ENCODE assay signal across 11 cellular contexts in the genomic region with DNA sequence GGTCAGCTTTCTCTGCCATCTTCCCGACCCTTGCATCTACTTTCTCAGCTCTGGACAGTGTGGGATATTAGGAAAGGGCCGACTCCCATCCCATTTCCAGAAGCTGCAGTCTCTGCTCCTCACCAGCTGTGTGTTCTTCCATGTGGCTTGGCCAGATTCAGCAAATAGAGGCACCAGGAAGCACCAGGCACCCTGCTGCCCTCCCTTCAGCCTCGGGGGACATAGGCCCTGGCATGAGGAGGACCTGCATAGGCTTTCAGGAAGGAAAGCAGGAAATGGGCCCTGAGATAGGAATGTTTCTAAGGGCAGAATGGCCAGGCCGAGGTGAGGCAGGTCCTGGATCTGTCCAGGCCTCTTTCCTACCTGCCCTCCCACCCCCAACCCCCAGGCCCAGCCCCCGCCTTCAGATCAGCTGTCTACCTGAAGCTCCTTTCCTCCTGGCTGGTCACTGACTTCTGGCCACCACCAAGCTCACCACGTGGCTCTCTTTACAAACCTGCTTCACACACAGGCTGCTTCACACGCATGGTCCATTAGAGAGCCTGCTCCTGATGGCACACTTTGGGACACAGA. TPM values are rescaled to one million over a fixed set of nuclear protein-coding genes. Genes with fewer than 3 reads are reported as not detected.
DNase-seq lines count a peak whose midpoint lies in the region; ATAC-seq and TF ChIP-seq lines count a peak whose summit lies in the region.
"Had no signal": no experiment of that assay in that cellular context is flagged by ENCODE, and none has a peak within 500 bp of the region (broad histone marks: within the 10 kb centered on the region; RNA-seq: fewer than 3 reads in every experiment).

No MANE protein-coding gene starts in this region.

- H4K20me1 ChIP-seq in PC-9 (ENCODE audit: insufficient read depth): no peaks in the 10 kb centered on the region

- H3K4me3 ChIP-seq in PC-9 (no peak overlapping the region), gastrocnemius medialis (no peak overlapping the region), mucosa of descending colon (no peak overlapping the region)
- H3K4me3 ChIP-seq: testis had no signal

- peak overlapping the region; percentile 55 for H3K27ac Mint-ChIP-seq in T-helper 1 cell treated with Interleukin-12 subunit alpha and Interleukin-12 subunit beta and Interleukin-4 antibody, amounts not matched to agents 30 μg/mL and 1 μg/mL, for 36 hours
- H3K27ac Mint-ChIP-seq in central memory CD8-positive, alpha-beta T cell (ENCODE audit: low read depth): peak overlapping the region; percentile 46

- intact Hi-C loops in PC-9 (cut with micrococcal nuclease; ENCODE audit: unreplicated experiment) (loop anchor here (1.0 kb wide), 1 partner anchor 28 kb away; a partner anchor contains a TSS), gastrocnemius medialis (cut with DNase I; ENCODE audit: low total_unique reads) (no loop called here), mucosa of descending colon (cut with DNase I, micrococcal nuclease) (no loop called here)

- H3K4me2 ChIP-seq in PC-9: peak overlapping the region; percentile 57

- H2AFZ ChIP-seq in PC-9: peak overlapping the region; percentile 74

- H3K4me1 ChIP-seq in PC-9 (replicated peaks; ENCODE audit: insufficient read depth) (peaks cover 23% of the 10 kb centered on the region), gastrocnemius medialis (no peaks in the 10 kb centered on the region), mucosa of descending colon (ENCODE audit: low read depth) (no peaks in the 10 kb centered on the region)
- H3K4me1 ChIP-seq: testis had no signal

- POLR2A ChIA-PET in PC-9 (lab: Charles Lee; ENCODE audit: unreplicated experiment): interaction anchor here (0.6 to 0.7 kb wide), 4 partner anchors 28 to 234 kb away, joined by 3 to 6 read pairs (median 4); a partner anchor contains a TSS

- H3F3A ChIP-seq in PC-9 (ENCODE audit: insufficient read depth, low read depth): peaks cover 14% of the 10 kb centered on the region; the same call in 1 of the 2 replicates

- H3K9me3 ChIP-seq in PC-9 (ENCODE audit: insufficient read depth, low read depth) (no peaks in the 10 kb centered on the region), gastrocnemius medialis (no peaks in the 10 kb centered on the region), mucosa of descending colon (no peaks in the 10 kb centered on the region)
- H3K9me3 ChIP-seq: testis had no signal

- in situ Hi-C loops in gastrocnemius medialis (cut with MboI; ENCODE audit: low sequenced_read_pairs in 4 of 4): no loop called here

- H3K27me3 Mint-ChIP-seq in T-helper 1 cell treated with Interleukin-12 subunit alpha and Interleukin-12 subunit beta and Interleukin-4 antibody, amounts not matched to agents 30 μg/mL and 1 μg/mL, for 36 hours (ENCODE audit: low read depth): no peaks in the 10 kb centered on the region
- H3K27me3 Mint-ChIP-seq in central memory CD8-positive, alpha-beta T cell: no peaks in the 10 kb centered on the region

- no peaks in the 10 kb centered on the region for H3K79me2 ChIP-seq in PC-9 (ENCODE audit: low read depth)

- peaks cover 2% of the 10 kb centered on the region for H3K36me3 Mint-ChIP-seq in T-helper 1 cell treated with Interleukin-12 subunit alpha and Interleukin-12 subunit beta and Interleukin-4 antibody, amounts not matched to agents 30 μg/mL and 1 μg/mL, for 36 hours (ENCODE audit: low read depth)
- peaks cover 6% of the 10 kb centered on the region for H3K36me3 Mint-ChIP-seq in central memory CD8-positive, alpha-beta T cell (ENCODE audit: insufficient read depth)

- H3K36me3 ChIP-seq in PC-9 (ENCODE audit: low read depth): no peaks in the 10 kb centered on the region
- no peaks in the 10 kb centered on the region for H3K36me3 ChIP-seq in gastrocnemius medialis
- no peaks in the 10 kb centered on the region for H3K36me3 ChIP-seq in mucosa of descending colon (ENCODE audit: low read depth)

- CTCF ChIA-PET in PC-9 (lab: Charles Lee): interaction anchor here (0.6 kb wide), 1 partner anchor 59 kb away, joined by 3 read pairs; no protein-coding TSS in a partner anchor

- no TSS peak for BruUV-seq in PC-9 (replicated peaks; lab: Mats Ljungman, UMichigan)

- H3K4me1 Mint-ChIP-seq in T-helper 1 cell treated with Interleukin-12 subunit alpha and Interleukin-12 subunit beta and Interleukin-4 antibody, amounts not matched to agents 30 μg/mL and 1 μg/mL, for 36 hours (ENCODE audit: low read depth): peaks cover 9% of the 10 kb centered on the region
- H3K4me1 Mint-ChIP-seq in central memory CD8-positive, alpha-beta T cell: peaks cover 5% of the 10 kb centered on the region

- no peaks in the 10 kb centered on the region for H3K9me3 Mint-ChIP-seq in T-helper 1 cell treated with Interleukin-12 subunit alpha and Interleukin-12 subunit beta and Interleukin-4 antibody, amounts not matched to agents 30 μg/mL and 1 μg/mL, for 36 hours
- H3K9me3 Mint-ChIP-seq in central memory CD8-positive, alpha-beta T cell: no peaks in the 10 kb centered on the region

- H3K4me3 Mint-ChIP-seq in T-helper 1 cell treated with Interleukin-12 subunit alpha and Interleukin-12 subunit beta and Interleukin-4 antibody, amounts not matched to agents 30 μg/mL and 1 μg/mL, for 36 hours: no peak overlapping the region
- H3K4me3 Mint-ChIP-seq in central memory CD8-positive, alpha-beta T cell: no peak overlapping the region

- H3K27ac ChIP-seq in PC-9 (peak overlapping the region; percentile 48), gastrocnemius medialis (peak overlapping the region in 1 of 4 donors; percentile 54)
- H3K27ac ChIP-seq: testis had no signal

- ATAC-seq in central memory CD8-positive, alpha-beta T cell (replicated peaks; ENCODE audit: extremely low read depth, poor library complexity, severe bottlenecking): no peak
- ATAC-seq in gastrocnemius medialis (peak; percentile 19 to 79), mucosa of descending colon (no peak)

- TF ChIP-seq POLR2A in gastrocnemius medialis (IDR thresholded peaks at IDR 0.05): no peak

- TF ChIP-seq CTCF in PC-9 (conservative IDR thresholded peaks at IDR 0.05) (no peak), gastrocnemius medialis (IDR thresholded peaks at IDR 0.05 in 4 of 5, conservative IDR thresholded peaks at IDR 0.05 in 1 of 5) (no peak), mucosa of descending colon (IDR thresholded peaks at IDR 0.05) (no peak)

- DNase-seq in T-helper 1 cell (no peak), PC-9 (peak; percentile 72 to 90), gastrocnemius medialis (peak in 1 of 2 donors; percentile 48), NCI-H1436 treated with DMSO at 0.1 percent for 48 hours (lab: John Stamatoyannopoulos, UW) (no peak), mucosa of descending colon (no peak), CD1c-positive myeloid dendritic cell (ENCODE audit: extremely low spot score) (no peak)
- no peak for DNase-seq in central memory CD8-positive, alpha-beta T cell (ENCODE audit: low spot score in 2 of 2)
- DNase-seq: occipital lobe; stimulated activated CD4-positive, alpha-beta T cell treated with anti-CD3 and anti-CD28 coated beads, Interleukin-1b, Interleukin-23, amount 100 ng/mL, for 48 hours; testis had no signal

- H3K27me3 ChIP-seq in PC-9 (ENCODE audit: insufficient read depth, low read depth) (no peaks in the 10 kb centered on the region), gastrocnemius medialis (no peaks in the 10 kb centered on the region)
- H3K27me3 ChIP-seq: testis had no signal

- no peaks in the 10 kb centered on the region for H3K9me2 ChIP-seq in PC-9 (ENCODE audit: insufficient read depth)

RNA-seq across cellular contexts. Expression of a gene that starts 27.5 kb away (rescaled TPM):
- 33.1 and 38.2 TPM in 2 replicates for total RNA-seq in PC-9 (2021)
- total RNA-seq in gastrocnemius medialis: 10 to 100 TPM; 13.0 to 18.7 (median 15.9) TPM
- 10 to 100 TPM; 18.5 to 47.1 (median 20.1) TPM for total RNA-seq in mucosa of descending colon

Comparison
In these comparisons a context has a peak if more than half of its experiments do, and no peak if none do; other contexts are left out.
1. DNase-seq: peak in PC-9 (2 of 2); none in T-helper 1 cell (0 of 5), central memory CD8-positive, alpha-beta T cell (0 of 2), NCI-H1436 treated with DMSO at 0.1 percent for 48 hours (single experiment), mucosa of descending colon (0 of 3) and CD1c-positive myeloid dendritic cell (single experiment).
2. ATAC-seq: peak in gastrocnemius medialis (2 of 2); none in central memory CD8-positive, alpha-beta T cell (single experiment) and mucosa of descending colon (single experiment).